20 cellular contexts compared by ENCODE assay signal in genomic region chr9:136174779-136175744, GRCh38. TPM values are rescaled to one million over a fixed set of nuclear protein-coding genes. Genes with fewer than 3 reads are reported as not detected.
A peak's percentile ranks its signal among the peaks of the same experiment; 100 is the strongest.
DNase-seq lines count a peak whose midpoint lies in the region; ATAC-seq and TF ChIP-seq lines count a peak whose summit lies in the region.
"Had no signal": no experiment of that assay in that cellular context is flagged by ENCODE, and none has a peak within 500 bp of the region (broad histone marks: within the 10 kb centered on the region; RNA-seq: fewer than 3 reads in every experiment).

No MANE protein-coding gene starts in this region.

- TF ChIP-seq CTCF in endodermal cell (conservative IDR thresholded peaks at IDR 0.05) (peak; percentile 25), lower leg skin (IDR thresholded peaks at IDR 0.05) (no peak)

- H3K4me1 ChIP-seq in endodermal cell (ENCODE audit: control insufficient read depth, insufficient read depth, low read length): peaks cover 21% of the 10 kb centered on the region
- H3K4me1 ChIP-seq: left lung had no signal

- no peaks in the 10 kb centered on the region for H3K36me3 ChIP-seq in endodermal cell (ENCODE audit: control insufficient read depth, insufficient read depth, low read length)
- H3K36me3 ChIP-seq: left lung had no signal

- H3K27me3 Mint-ChIP-seq in endodermal cell (ENCODE audit: insufficient read depth): no peaks in the 10 kb centered on the region
- H3K27me3 Mint-ChIP-seq in T-helper 2 cell treated with Interferon-gamma antibody and Interleukin-4, amounts not matched to agents 5 μg/mL and 100 μg/mL, for 36 hours (ENCODE audit: low read depth): no peaks in the 10 kb centered on the region
- H3K27me3 Mint-ChIP-seq: activated CD4-positive, alpha-beta T cell treated with anti-CD3 and anti-CD28 coated beads, Interleukin-2, amount 10 ng/mL, durations not matched to agents 24 days and 14 days had no signal

- no peak for TF ChIP-seq POLR2A in lower leg skin (IDR thresholded peaks at IDR 0.05)

- no peaks in the 10 kb centered on the region for H3K9me3 Mint-ChIP-seq in endodermal cell
- H3K9me3 Mint-ChIP-seq in T-helper 2 cell treated with Interferon-gamma antibody and Interleukin-4, amounts not matched to agents 5 μg/mL and 100 μg/mL, for 36 hours: no peaks in the 10 kb centered on the region
- H3K9me3 Mint-ChIP-seq: activated CD4-positive, alpha-beta T cell treated with anti-CD3 and anti-CD28 coated beads, Interleukin-2, amount 10 ng/mL, durations not matched to agents 24 days and 14 days; activated naive CD4-positive, alpha-beta T cell treated with anti-CD3 and anti-CD28 coated beads, Interleukin-2, amount 50 U/mL, for 72 hours; naive thymus-derived CD8-positive, alpha-beta T cell had no signal

- ATAC-seq in Right ventricle myocardium superior (ENCODE audit: poor library complexity) (no peak), left cardiac atrium (no peak), GM18907 (IDR thresholded peaks at IDR 0.05; ENCODE audit: unreplicated experiment) (no peak)
- ATAC-seq: activated naive CD4-positive, alpha-beta T cell treated with anti-CD3 and anti-CD28 coated beads, Interleukin-2, amount 50 U/mL, for 72 hours; left lung; naive thymus-derived CD8-positive, alpha-beta T cell had no signal

- WGBS in endodermal cell (ENCODE audit: insufficient coverage in 1 of 2, insufficient read length in 1 of 2), 2 experiments: 71 to 76% methylated on average over 6 to 11 of the region's 11 CpGs
- WGBS in lower leg skin, 2 donors: 50 to 56% methylated on average over 8 to 11 of the region's 11 CpGs

- H3K27ac Mint-ChIP-seq in endodermal cell: no peak overlapping the region
- no peak overlapping the region for H3K27ac Mint-ChIP-seq in T-helper 2 cell treated with Interferon-gamma antibody and Interleukin-4, amounts not matched to agents 5 μg/mL and 100 μg/mL, for 36 hours
- H3K27ac Mint-ChIP-seq: activated CD4-positive, alpha-beta T cell treated with anti-CD3 and anti-CD28 coated beads, Interleukin-2, amount 10 ng/mL, durations not matched to agents 24 days and 14 days; activated naive CD4-positive, alpha-beta T cell treated with anti-CD3 and anti-CD28 coated beads, Interleukin-2, amount 50 U/mL, for 72 hours had no signal

- intact Hi-C loops in Right ventricle myocardium superior (cut with DNase I) (no loop called here), left cardiac atrium (cut with DNase I) (no loop called here), lower leg skin (cut with DNase I; ENCODE audit: low total_unique reads) (no loop called here)

- no peaks in the 10 kb centered on the region for H3K9me3 ChIP-seq in endodermal cell (ENCODE audit: control insufficient read depth, low read length)
- H3K9me3 ChIP-seq: left lung had no signal

- H3K4me3 ChIP-seq in endodermal cell (ENCODE audit: low read length) (no peak overlapping the region), lower leg skin (ENCODE audit: low read depth, poor library complexity, severe bottlenecking) (no peak overlapping the region)
- H3K4me3 ChIP-seq: left lung had no signal

- H3K9ac ChIP-seq in endodermal cell (ENCODE audit: extremely low read depth, low read length, poor library complexity, severe bottlenecking): no peak overlapping the region

- no peaks in the 10 kb centered on the region for H3K27me3 ChIP-seq in endodermal cell (ENCODE audit: control insufficient read depth, insufficient read depth, low read length, poor library complexity, severe bottlenecking)

- H3K27ac ChIP-seq in endodermal cell (ENCODE audit: low read depth, low read length): peak overlapping the region; percentile 76
- H3K27ac ChIP-seq: epithelial cell of prostate, left lung had no signal

- DNase-seq in Right ventricle myocardium superior (peak; percentile 36), left cardiac atrium (no peak), NCI-H2171 (lab: John Stamatoyannopoulos, UW) (peak; percentile 32), endodermal cell (no peak), lower leg skin (ENCODE audit: low spot score in 2 of 2) (no peak)
- no peak for DNase-seq in T-helper 2 cell treated with Interferon-gamma antibody and Interleukin-4, amounts not matched to agents 5 μg/mL and 100 μg/mL, for 36 hours (ENCODE audit: low spot score)
- DNase-seq: activated CD4-positive, alpha-beta T cell treated with anti-CD3 and anti-CD28 coated beads, Interleukin-2, amount 10 ng/mL, durations not matched to agents 24 days and 14 days; cerebellar nuclear complex; naive thymus-derived CD8-positive, alpha-beta T cell; NCI-H2107; NCI-H526 treated with DMSO at 0.1 percent for 48 hours; OCI-M1 had no signal

- peaks cover 31% of the 10 kb centered on the region for H3K4me1 Mint-ChIP-seq in endodermal cell
- H3K4me1 Mint-ChIP-seq in T-helper 2 cell treated with Interferon-gamma antibody and Interleukin-4, amounts not matched to agents 5 μg/mL and 100 μg/mL, for 36 hours (ENCODE audit: low read depth): no peaks in the 10 kb centered on the region
- H3K4me1 Mint-ChIP-seq: activated CD4-positive, alpha-beta T cell treated with anti-CD3 and anti-CD28 coated beads, Interleukin-2, amount 10 ng/mL, durations not matched to agents 24 days and 14 days; naive thymus-derived CD8-positive, alpha-beta T cell had no signal

- H3K36me3 Mint-ChIP-seq in endodermal cell (ENCODE audit: low read depth): no peaks in the 10 kb centered on the region
- no peaks in the 10 kb centered on the region for H3K36me3 Mint-ChIP-seq in T-helper 2 cell treated with Interferon-gamma antibody and Interleukin-4, amounts not matched to agents 5 μg/mL and 100 μg/mL, for 36 hours (ENCODE audit: low read depth)
- H3K36me3 Mint-ChIP-seq: activated naive CD4-positive, alpha-beta T cell treated with anti-CD3 and anti-CD28 coated beads, Interleukin-2, amount 50 U/mL, for 72 hours; naive thymus-derived CD8-positive, alpha-beta T cell had no signal

- no peak overlapping the region for H3K4me3 Mint-ChIP-seq in endodermal cell
- H3K4me3 Mint-ChIP-seq in T-helper 2 cell treated with Interferon-gamma antibody and Interleukin-4, amounts not matched to agents 5 μg/mL and 100 μg/mL, for 36 hours: no peak overlapping the region
- H3K4me3 Mint-ChIP-seq: activated CD4-positive, alpha-beta T cell treated with anti-CD3 and anti-CD28 coated beads, Interleukin-2, amount 10 ng/mL, durations not matched to agents 24 days and 14 days; naive thymus-derived CD8-positive, alpha-beta T cell had no signal

RNA-seq across cellular contexts. Expression of gene LHX3, which starts 29.9 kb away (rescaled TPM):
- not detected for total RNA-seq in Right ventricle myocardium superior
- total RNA-seq in left cardiac atrium: not detected
- not detected for total RNA-seq in endodermal cell
- 0.11 TPM for polyA plus RNA-seq in endodermal cell (2013, experiment 1 of 2)
- not detected for polyA plus RNA-seq in endodermal cell (2013, experiment 2 of 2)
- under 1 TPM in 1 of 4 donors, not detected in 3; 0.42 TPM for total RNA-seq in lower leg skin
- total RNA-seq: activated CD4-positive, alpha-beta T cell treated with anti-CD3 and anti-CD28 coated beads, Interleukin-2, amount 10 ng/mL, durations not matched to agents 24 days and 14 days; astrocyte; left lung; naive thymus-derived CD8-positive, alpha-beta T cell; subcutaneous adipose tissue; T-helper 1 cell treated with Interleukin-12 subunit alpha and Interleukin-12 subunit beta and Interleukin-4 antibody, amounts not matched to agents 30 ng/mL and 1 ng/mL, for 36 hours; urinary bladder had no signal
- polyA plus RNA-seq: naive thymus-derived CD8-positive, alpha-beta T cell; urinary bladder had no signal

RNA-seq across cellular contexts. Expression of gene TMEM250, which starts 56.4 kb away (rescaled TPM):
- 16.4 TPM for total RNA-seq in Right ventricle myocardium superior
- total RNA-seq in left cardiac atrium: 10 to 100 TPM; 21.6 to 23.4 TPM
- 10 to 100 TPM; 56.4 to 58.4 TPM for total RNA-seq in endodermal cell
- polyA plus RNA-seq in endodermal cell (2013, experiment 1 of 2): 28.9 TPM
- polyA plus RNA-seq in endodermal cell (2013, experiment 2 of 2): 28.8 TPM
- 10 to 100 TPM; 52.3 to 62.9 (median 55.1) TPM for total RNA-seq in lower leg skin

Comparison
In these comparisons a context has a peak if more than half of its experiments do, and no peak if none do; other contexts are left out.
1. DNase-seq: peak in Right ventricle myocardium superior (single experiment) and NCI-H2171 (single experiment); none in left cardiac atrium (single experiment), endodermal cell (single experiment), lower leg skin (0 of 2) and T-helper 2 cell treated with Interferon-gamma antibody and Interleukin-4, amounts not matched to agents 5 μg/mL and 100 μg/mL, for 36 hours (single experiment).